23 cellular contexts compared by ENCODE assay signal in genomic region chr4:182716207-182716606, GRCh38.
"Had no signal": no experiment of that assay in that cellular context is flagged by ENCODE, and none has a peak within 500 bp of the region (broad histone marks: within the 10 kb centered on the region; RNA-seq: fewer than 3 reads in every experiment).

No MANE protein-coding gene starts in this region.

- H3K4me1 Mint-ChIP-seq: central memory CD8-positive, alpha-beta T cell; immature natural killer cell; natural killer cell; stimulated activated memory B cell treated with anti-CD40 and anti-IgM and Interleukin-4, amounts not matched to agents 10 μg/mL and 1 μg/mL and 100 μg/mL, for 72 hours had no signal

- H3K27me3 Mint-ChIP-seq: stimulated activated memory B cell treated with anti-CD40 and anti-IgM and Interleukin-4, amounts not matched to agents 10 μg/mL and 1 μg/mL and 100 μg/mL, for 72 hours had no signal

- H3K9me3 ChIP-seq: esophagus muscularis mucosa, left lung, stomach, suprapubic skin, tibial nerve had no signal

- H3K4me3 ChIP-seq: dorsolateral prefrontal cortex, esophagus muscularis mucosa, left lung, lung, stomach, suprapubic skin, tibial nerve had no signal

- H3K36me3 ChIP-seq: left lung, stomach, suprapubic skin had no signal

- H3K4me1 ChIP-seq: esophagus muscularis mucosa, left lung, stomach, suprapubic skin, tibial nerve had no signal

- H3K27ac Mint-ChIP-seq: activated naive CD4-positive, alpha-beta T cell treated with anti-CD3 and anti-CD28 coated beads, Interleukin-2, amount 50 U/mL, for 72 hours; effector memory CD8-positive, alpha-beta T cell; immature natural killer cell; natural killer cell; stimulated activated memory B cell treated with anti-CD40 and anti-IgM and Interleukin-4, amounts not matched to agents 10 μg/mL and 1 μg/mL and 100 μg/mL, for 72 hours had no signal

- DNase-seq: activated gamma-delta T cell treated with Interleukin-2 at 50 U/mL for 16 hours; activated T-cell treated with anti-CD3 and anti-CD28 coated beads, Interleukin-2, amount 50 U/mL, for 1 hour; dorsolateral prefrontal cortex; effector memory CD8-positive, alpha-beta T cell; hippocampal formation; immature natural killer cell; kidney glomerular epithelial cell; left lung; midbrain; natural killer cell; nucleus accumbens; small intestine; stimulated activated CD4-positive, alpha-beta T cell treated with anti-CD3 and anti-CD28 coated beads, Interleukin-2, amount 100 ng/mL, for 24 hours; stomach; T-helper 1 cell had no signal

- ATAC-seq: activated naive CD4-positive, alpha-beta T cell treated with anti-CD3 and anti-CD28 coated beads, Interleukin-2, amount 50 U/mL, for 72 hours; effector memory CD8-positive, alpha-beta T cell; left lung; natural killer cell; sciatic nerve; stimulated activated memory B cell treated with anti-CD40 and anti-IgM and Interleukin-4, amounts not matched to agents 10 μg/mL and 1 μg/mL and 100 μg/mL, for 72 hours had no signal

- H3K9me3 Mint-ChIP-seq: activated naive CD4-positive, alpha-beta T cell treated with anti-CD3 and anti-CD28 coated beads, Interleukin-2, amount 50 U/mL, for 72 hours; central memory CD8-positive, alpha-beta T cell; effector memory CD8-positive, alpha-beta T cell; immature natural killer cell; natural killer cell; stimulated activated memory B cell treated with anti-CD40 and anti-IgM and Interleukin-4, amounts not matched to agents 10 μg/mL and 1 μg/mL and 100 μg/mL, for 72 hours had no signal

- H3K27ac ChIP-seq: dorsolateral prefrontal cortex, esophagus muscularis mucosa, left lung, stomach, suprapubic skin, tibial nerve had no signal

- H3K27me3 ChIP-seq: dorsolateral prefrontal cortex, esophagus muscularis mucosa, left lung, stomach, suprapubic skin, tibial nerve had no signal

- H3K4me3 Mint-ChIP-seq: central memory CD8-positive, alpha-beta T cell; effector memory CD8-positive, alpha-beta T cell; immature natural killer cell; natural killer cell; stimulated activated memory B cell treated with anti-CD40 and anti-IgM and Interleukin-4, amounts not matched to agents 10 μg/mL and 1 μg/mL and 100 μg/mL, for 72 hours had no signal

- H3K36me3 Mint-ChIP-seq: activated naive CD4-positive, alpha-beta T cell treated with anti-CD3 and anti-CD28 coated beads, Interleukin-2, amount 50 U/mL, for 72 hours; immature natural killer cell; natural killer cell; stimulated activated memory B cell treated with anti-CD40 and anti-IgM and Interleukin-4, amounts not matched to agents 10 μg/mL and 1 μg/mL and 100 μg/mL, for 72 hours had no signal
